In the genomic region with DNA sequence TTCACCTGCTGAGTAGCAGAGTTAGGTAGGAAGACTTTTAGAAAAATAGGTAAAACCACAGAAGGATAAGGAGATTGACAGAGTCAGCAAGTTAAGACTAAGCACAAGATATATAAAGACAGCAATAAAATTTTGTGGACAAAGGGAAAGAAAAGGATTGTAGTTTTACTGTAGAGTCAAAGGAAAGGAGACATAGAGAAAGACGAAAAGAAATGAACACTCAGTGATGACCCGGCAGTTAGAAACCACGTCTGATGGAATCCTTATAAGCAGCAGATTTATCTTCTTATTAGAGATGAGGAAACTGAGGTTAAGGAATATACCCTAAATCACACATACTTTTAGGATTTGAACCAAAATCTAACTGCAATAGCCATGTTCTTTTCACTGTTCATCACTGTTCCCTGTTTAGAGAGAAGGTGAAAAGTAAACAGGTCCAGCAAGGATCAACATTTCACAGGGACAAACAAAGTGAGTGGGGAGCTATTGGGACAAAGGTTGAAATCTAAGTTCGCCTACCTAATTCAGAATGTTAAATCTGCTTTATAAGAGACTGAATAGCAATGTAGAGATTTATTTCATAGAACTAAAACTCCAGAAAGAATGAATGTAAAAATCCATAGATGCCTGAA, we compare ENCODE assay signal across 18 cellular contexts. TPM values are rescaled to one million over a fixed set of nuclear protein-coding genes. Genes with fewer than 3 reads are reported as not detected.
DNase-seq lines count a peak whose midpoint lies in the region; ATAC-seq, FAIRE-seq and TF ChIP-seq lines count a peak whose summit lies in the region.
"Had no signal": no experiment of that assay in that cellular context is flagged by ENCODE, and none has a peak within 500 bp of the region (broad histone marks: within the 10 kb centered on the region; RNA-seq: fewer than 3 reads in every experiment).

No MANE protein-coding gene starts in this region.

- POLR2A ChIA-PET in K562 (lab: Yijun Ruan, JAX): interaction anchor here (1.1 kb wide), 1 partner anchor 21 kb away, joined by 3 read pairs; no protein-coding TSS in a partner anchor

- H3K9me3 ChIP-seq in K562 (replicated peaks; ENCODE audit: control insufficient read depth, insufficient read depth, low read depth, low read length): 0 out of 2 replicates have a peak, but pooled peaks cover 3% of the 10 kb centered on the region
- H3K9me3 ChIP-seq in lower lobe of right lung: no peaks in the 10 kb centered on the region
- H3K9me3 ChIP-seq in suprapubic skin: no peaks in the 10 kb centered on the region
- no peaks in the 10 kb centered on the region for H3K9me3 ChIP-seq in SJCRH30 (replicated peaks)
- H3K9me3 ChIP-seq: BE2C had no signal

- H3K9ac ChIP-seq in K562 (ENCODE audit: insufficient read depth in 1 of 2, low read depth in 2 of 2, low read length in 2 of 2): no peak overlapping the region
- H3K9ac ChIP-seq: KMS-11 had no signal

- no peaks in the 10 kb centered on the region for H4K20me1 ChIP-seq in K562 (replicated peaks; ENCODE audit: control insufficient read depth, insufficient read depth, low read length)

- H2AFZ ChIP-seq in K562 (ENCODE audit: low read depth, low read length): no peak overlapping the region

- H3K27ac ChIP-seq in K562 (ENCODE audit: extremely low read depth, low read depth, low read length) (peak overlapping the region; percentile 32; the same call in 1 of the 3 replicates), lower lobe of right lung (peak overlapping the region; percentile 22), suprapubic skin (peak overlapping the region; percentile 14), SJCRH30 (no peak overlapping the region)
- H3K27ac ChIP-seq: KMS-11 had no signal

- no peaks in the 10 kb centered on the region for H3K9me1 ChIP-seq in K562 (ENCODE audit: control insufficient read depth, insufficient read depth, low read length)

- peaks cover 97% of the 10 kb centered on the region for H3K79me2 ChIP-seq in K562 (ENCODE audit: control insufficient read depth, insufficient read depth, low read length)

- 57% methylated on average over 4 of the region's 4 CpGs for WGBS in K562 (ENCODE audit: insufficient coverage, low coverage, missing lambda C conversion rate)
- whole genome bisulfite sequencing in suprapubic skin: 91% methylated on average over 4 of the region's 4 CpGs

- TF ChIP-seq POLR2A in K562 (conservative IDR thresholded peaks at IDR 0.05) (no peak), suprapubic skin (IDR thresholded peaks at IDR 0.05) (no peak)

- H3K4me1 ChIP-seq in K562 (replicated peaks in 1 of 2; ENCODE audit: control insufficient read depth in 2 of 2, insufficient read depth in 2 of 2, low read length in 2 of 2): peaks cover 0 to 27% of the 10 kb centered on the region in 2 experiments; a peak in 3 of 5 replicates
- H3K4me1 ChIP-seq in lower lobe of right lung: peaks cover 45% of the 10 kb centered on the region
- H3K4me1 ChIP-seq in suprapubic skin: peaks cover 62% of the 10 kb centered on the region
- no peaks in the 10 kb centered on the region for H3K4me1 ChIP-seq in SJCRH30
- H3K4me1 ChIP-seq: BE2C had no signal

- intact Hi-C loops in K562 (cut with micrococcal nuclease): no loop called here
- intact Hi-C loops in lower lobe of right lung (cut with DNase I): no loop called here
- intact Hi-C loops in posterior vena cava (cut with DNase I): no loop called here

- FAIRE-seq in GM18507 (lab: Jason Lieb, UNC): peak; percentile 51
- no peak for FAIRE-seq in K562 (lab: Jason Lieb, UNC)

- H3K27me3 ChIP-seq in K562 (ENCODE audit: control insufficient read depth in 2 of 2, insufficient read depth in 2 of 2, low read length in 2 of 2) (no peaks in the 10 kb centered on the region), lower lobe of right lung (ENCODE audit: low read depth) (no peaks in the 10 kb centered on the region), suprapubic skin (no peaks in the 10 kb centered on the region), SJCRH30 (no peaks in the 10 kb centered on the region)
- H3K27me3 ChIP-seq: BE2C had no signal

- no peak overlapping the region for H3K4me2 ChIP-seq in K562 (ENCODE audit: insufficient read depth, low read length)
- H3K4me2 ChIP-seq: KMS-11 had no signal

- H3K4me3 ChIP-seq in K562 (no peak overlapping the region), lower lobe of right lung (no peak overlapping the region), suprapubic skin (no peak overlapping the region), SJCRH30 (no peak overlapping the region)

- BruUV-seq in K562 (replicated peaks; lab: Mats Ljungman, UMichigan): no TSS peak

- in situ Hi-C loops in K562 (cut with MboI): no loop called here

- no peak for TF ChIP-seq EP300 in K562 (IDR thresholded peaks at IDR 0.05; ENCODE audit: low read length)
- TF ChIP-seq EP300 in suprapubic skin (IDR thresholded peaks at IDR 0.05): no peak

- no peak for TF ChIP-seq RAD21 in K562 (CRISPR knock-in tag; conservative IDR thresholded peaks at IDR 0.05 in 1 of 2, IDR thresholded peaks at IDR 0.05 in 1 of 2)

- no peak for ATAC-seq in K562
- ATAC-seq in lower lobe of right lung: no peak
- ATAC-seq: Panc1 had no signal

- CTCF ChIA-PET in K562 (lab: Yijun Ruan, JAX; ENCODE audit: low intra/inter-chr PET ratio): no interaction called here

- no peak for TF ChIP-seq CTCF in K562 (IDR thresholded peaks at IDR 0.05 in 2 of 3, conservative IDR thresholded peaks at IDR 0.05 in 1 of 3; ENCODE audit: insufficient read depth in 2 of 3, low read depth in 1 of 3, low read length in 3 of 3)
- no peak for TF ChIP-seq CTCF in lower lobe of right lung (IDR thresholded peaks at IDR 0.05)
- TF ChIP-seq CTCF in suprapubic skin (IDR thresholded peaks at IDR 0.05): no peak

- DNase-seq in GM18507 (ENCODE audit: extremely low spot score, insufficient read length, low read depth) (no peak), K562 (ENCODE audit: extremely low read depth in 1 of 4, low spot score in 3 of 4) (no peak), lower lobe of right lung (no peak), suprapubic skin (ENCODE audit: low spot score in 2 of 2) (no peak), SJCRH30 (no peak), posterior vena cava (ENCODE audit: low spot score) (no peak), COR-L47 (lab: John Stamatoyannopoulos, UW) (no peak)
- DNase-seq: BE2C; CD8-positive, alpha-beta memory T cell; EL; HCEC 1CT; MM.1S; NCI-H1105 treated with DMSO at 0.1 percent for 48 hours; NCI-H187; NCI-H774; SHP77 had no signal

- peaks cover 31% of the 10 kb centered on the region for H3K36me3 ChIP-seq in K562 (ENCODE audit: control insufficient read depth, insufficient read depth, low read length)
- no peaks in the 10 kb centered on the region for H3K36me3 ChIP-seq in lower lobe of right lung
- no peaks in the 10 kb centered on the region for H3K36me3 ChIP-seq in suprapubic skin
- H3K36me3 ChIP-seq in SJCRH30: 0 out of 2 replicates have a peak, but pooled peaks cover 3% of the 10 kb centered on the region
- H3K36me3 ChIP-seq: BE2C had no signal

TF ChIP-seq in K562, 482 proteins besides CTCF, POLR2A, EP300 and RAD21 (continues in another document):
- TF ChIP-seq FOXK2 (conservative IDR thresholded peaks at IDR 0.05 in 1 of 2, IDR thresholded peaks at IDR 0.05 in 1 of 2; ENCODE audit: low read depth in 2 of 2) (no peak), C11orf30 (IDR thresholded peaks at IDR 0.05; ENCODE audit: low read depth) (peak; percentile 33; the same call in 1 of the 2 replicates), CBX3 (IDR thresholded peaks at IDR 0.05; ENCODE audit: borderline replicate concordance in 1 of 2, low read length in 2 of 2) (no peak), GABPB1 (CRISPR knock-in tag; IDR thresholded peaks at IDR 0.05) (no peak)
- TF ChIP-seq, protein P1, sequence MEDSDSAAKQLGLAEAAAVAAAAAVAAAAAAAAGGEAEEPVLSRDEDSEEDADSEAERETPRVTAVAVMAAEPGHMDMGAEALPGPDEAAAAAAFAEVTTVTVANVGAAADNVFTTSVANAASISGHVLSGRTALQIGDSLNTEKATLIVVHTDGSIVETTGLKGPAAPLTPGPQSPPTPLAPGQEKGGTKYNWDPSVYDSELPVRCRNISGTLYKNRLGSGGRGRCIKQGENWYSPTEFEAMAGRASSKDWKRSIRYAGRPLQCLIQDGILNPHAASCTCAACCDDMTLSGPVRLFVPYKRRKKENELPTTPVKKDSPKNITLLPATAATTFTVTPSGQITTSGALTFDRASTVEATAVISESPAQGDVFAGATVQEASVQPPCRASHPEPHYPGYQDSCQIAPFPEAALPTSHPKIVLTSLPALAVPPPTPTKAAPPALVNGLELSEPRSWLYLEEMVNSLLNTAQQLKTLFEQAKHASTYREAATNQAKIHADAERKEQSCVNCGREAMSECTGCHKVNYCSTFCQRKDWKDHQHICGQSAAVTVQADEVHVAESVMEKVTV (CRISPR knock-in tag; IDR thresholded peaks at IDR 0.05): no peak

RNA-seq across cellular contexts. Expression of a gene that starts 6.8 kb away (rescaled TPM):
- 114 and 187 TPM in 2 replicates for total RNA-seq in K562 (2011; cell fraction: chromatin; rRNA removed; ENCODE audit: low replicate concordance)
- 100 and 116 TPM in 2 replicates for total RNA-seq in K562 (2011; cell fraction: nucleolus; rRNA removed)
- 130 and 133 TPM in 2 replicates for total RNA-seq in K562 (2011; cell fraction: nucleoplasm; rRNA removed)
- total RNA-seq in K562 (2014; rRNA removed) (17.8 and 21.7 TPM in 2 replicates), K562 (2014; rRNA removed; fragmentation: Illumina TruSeq; extraction: Trizol) (54.0 and 54.2 TPM in 2 replicates), K562 (2015; rRNA removed; fragmentation: Illumina TruSeq; extraction: Trizol) (41.2 and 43.3 TPM in 2 replicates), K562 (2021) (31.1 and 31.6 TPM in 2 replicates), lower lobe of right lung (9.1 TPM), suprapubic skin (10 to 100 TPM; 25.4 to 34.4 (median 30.5) TPM), posterior vena cava (10 to 100 TPM in 1 of 2 donors, 1 to 10 TPM in 1; 8.0 to 17.5 TPM)
- polyA plus RNA-seq in K562 (2011; rRNA removed) (41.3 and 44.7 TPM in 2 replicates), K562 (2014; fragmentation: Illumina TruSeq; extraction: Trizol) (19.2 and 23.7 TPM in 2 replicates), K562 (2014; fragmentation: Nextera tagmentation; extraction: Ambion mirVana) (1 to 10 TPM in 1 of 2 experiments, under 1 TPM in 1; 0.87 to 1.9 TPM), K562 (2014; rRNA removed) (14.6 and 18.6 TPM in 2 replicates)
- 12.5 and 26.8 TPM in 2 replicates for polyA plus RNA-seq in K562 (2011; cell fraction: cytosol; rRNA removed)
- polyA plus RNA-seq in K562 (2011; cell fraction: nucleus; rRNA removed): 25.7 and 36.5 TPM in 2 replicates
- 17.5 and 23.2 TPM in 2 replicates for polyA plus RNA-seq in K562 (2012)
- 150 and 168 TPM in 2 replicates for polyA minus RNA-seq in K562 (2011; rRNA and poly(A)+ RNA removed)
- 41.7 and 43.8 TPM in 2 replicates for polyA minus RNA-seq in K562 (2011; cell fraction: cytosol; rRNA and poly(A)+ RNA removed)
- polyA minus RNA-seq in K562 (2011; cell fraction: nucleus; rRNA and poly(A)+ RNA removed): 35.1 and 70.3 TPM in 2 replicates
- total RNA-seq in SJCRH30 (2014; rRNA removed; shearing (Covaris generic)): 11.8 and 12.2 TPM in 2 replicates
- polyA plus RNA-seq: CD8-positive, alpha-beta memory T cell had no signal
